1 cellular context compared by ENCODE assay signal in genomic region chr22:23432719-23433118, GRCh38.
TF ChIP-seq lines count a peak whose summit lies in the region.
"Not testable (repeated sequence)": the region's sequence is repeated elsewhere in the genome, so short reads cannot be mapped to it uniquely, and the experiment has no call there.

No MANE protein-coding gene starts in this region.

TF ChIP-seq in HepG2, 621 proteins besides CTCF, POLR2A, EP300 and RAD21:
- peak; percentile 56; the same call in 1 of the 2 replicates for TF ChIP-seq PATZ1 (CRISPR knock-in tag; IDR thresholded peaks at IDR 0.05)
- TF ChIP-seq ZZZ3 (CRISPR knock-in tag; IDR thresholded peaks at IDR 0.05; ENCODE audit: borderline replicate concordance): 0 out of 2 replicates have a peak, but pooled peaks have one; percentile 21
- peak; percentile 1; the same call in 1 of the 2 replicates for TF ChIP-seq GABPB1 (CRISPR knock-in tag; IDR thresholded peaks at IDR 0.05)
- 0 out of 2 replicates have a peak, but pooled peaks have one; percentile 42 for TF ChIP-seq MYPOP (CRISPR knock-in tag; IDR thresholded peaks at IDR 0.05)
- TF ChIP-seq RFXAP (CRISPR knock-in tag; IDR thresholded peaks at IDR 0.05; ENCODE audit: borderline replicate concordance): 0 out of 2 replicates have a peak, but pooled peaks have one; percentile 31
- TF ChIP-seq ZNF564 (CRISPR knock-in tag; IDR thresholded peaks at IDR 0.05): 0 out of 2 replicates have a peak, but pooled peaks have one; percentile 40
- peak; percentile 63; the same call in 1 of the 2 replicates for TF ChIP-seq ESRRA (CRISPR knock-in tag; IDR thresholded peaks at IDR 0.05; ENCODE audit: low read depth)
- peak; percentile 34; the same call in 1 of the 2 replicates for TF ChIP-seq RXRB (CRISPR knock-in tag; IDR thresholded peaks at IDR 0.05; ENCODE audit: borderline replicate concordance)
- 0 out of 2 replicates have a peak, but pooled peaks have one; percentile 8 for TF ChIP-seq ZNF777 (CRISPR knock-in tag; IDR thresholded peaks at IDR 0.05)
- TF ChIP-seq SOX6 (IDR thresholded peaks at IDR 0.05): not testable (repeated sequence)
- 0 out of 2 replicates have a peak, but pooled peaks have one; percentile 6 for TF ChIP-seq SOX6 (CRISPR knock-in tag; IDR thresholded peaks at IDR 0.05)
- 0 out of 2 replicates have a peak, but pooled peaks have one; percentile 40 for TF ChIP-seq NFKB2 (CRISPR knock-in tag; IDR thresholded peaks at IDR 0.05; ENCODE audit: borderline replicate concordance)
- TF ChIP-seq HDAC1 (CRISPR knock-in tag; IDR thresholded peaks at IDR 0.05): peak; percentile 14; the same call in 1 of the 2 replicates
- TF ChIP-seq SPEN (CRISPR knock-in tag; IDR thresholded peaks at IDR 0.05; ENCODE audit: low read depth): 0 out of 2 replicates have a peak, but pooled peaks have one; percentile 11
- TF ChIP-seq ZNF264 (CRISPR knock-in tag; IDR thresholded peaks at IDR 0.05): 0 out of 2 replicates have a peak, but pooled peaks have one; percentile 41
- TF ChIP-seq ZNF7 (CRISPR knock-in tag; IDR thresholded peaks at IDR 0.05): peak; percentile 54; the same call in 1 of the 2 replicates
- peak; percentile 94 for TF ChIP-seq ZNF263 (CRISPR knock-in tag; IDR thresholded peaks at IDR 0.05)
- peak; percentile 29; the same call in 1 of the 2 replicates for TF ChIP-seq ZNF280D (CRISPR knock-in tag; IDR thresholded peaks at IDR 0.05)
- TF ChIP-seq, protein P1, sequence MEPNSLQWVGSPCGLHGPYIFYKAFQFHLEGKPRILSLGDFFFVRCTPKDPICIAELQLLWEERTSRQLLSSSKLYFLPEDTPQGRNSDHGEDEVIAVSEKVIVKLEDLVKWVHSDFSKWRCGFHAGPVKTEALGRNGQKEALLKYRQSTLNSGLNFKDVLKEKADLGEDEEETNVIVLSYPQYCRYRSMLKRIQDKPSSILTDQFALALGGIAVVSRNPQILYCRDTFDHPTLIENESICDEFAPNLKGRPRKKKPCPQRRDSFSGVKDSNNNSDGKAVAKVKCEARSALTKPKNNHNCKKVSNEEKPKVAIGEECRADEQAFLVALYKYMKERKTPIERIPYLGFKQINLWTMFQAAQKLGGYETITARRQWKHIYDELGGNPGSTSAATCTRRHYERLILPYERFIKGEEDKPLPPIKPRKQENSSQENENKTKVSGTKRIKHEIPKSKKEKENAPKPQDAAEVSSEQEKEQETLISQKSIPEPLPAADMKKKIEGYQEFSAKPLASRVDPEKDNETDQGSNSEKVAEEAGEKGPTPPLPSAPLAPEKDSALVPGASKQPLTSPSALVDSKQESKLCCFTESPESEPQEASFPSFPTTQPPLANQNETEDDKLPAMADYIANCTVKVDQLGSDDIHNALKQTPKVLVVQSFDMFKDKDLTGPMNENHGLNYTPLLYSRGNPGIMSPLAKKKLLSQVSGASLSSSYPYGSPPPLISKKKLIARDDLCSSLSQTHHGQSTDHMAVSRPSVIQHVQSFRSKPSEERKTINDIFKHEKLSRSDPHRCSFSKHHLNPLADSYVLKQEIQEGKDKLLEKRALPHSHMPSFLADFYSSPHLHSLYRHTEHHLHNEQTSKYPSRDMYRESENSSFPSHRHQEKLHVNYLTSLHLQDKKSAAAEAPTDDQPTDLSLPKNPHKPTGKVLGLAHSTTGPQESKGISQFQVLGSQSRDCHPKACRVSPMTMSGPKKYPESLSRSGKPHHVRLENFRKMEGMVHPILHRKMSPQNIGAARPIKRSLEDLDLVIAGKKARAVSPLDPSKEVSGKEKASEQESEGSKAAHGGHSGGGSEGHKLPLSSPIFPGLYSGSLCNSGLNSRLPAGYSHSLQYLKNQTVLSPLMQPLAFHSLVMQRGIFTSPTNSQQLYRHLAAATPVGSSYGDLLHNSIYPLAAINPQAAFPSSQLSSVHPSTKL (CRISPR knock-in tag; IDR thresholded peaks at IDR 0.05): 0 out of 2 replicates have a peak, but pooled peaks have one; percentile 15
- TF ChIP-seq BRCA1 (CRISPR knock-in tag; IDR thresholded peaks at IDR 0.05): 0 out of 2 replicates have a peak, but pooled peaks have one; percentile 18
